ENCODE assay signal across 7 cellular contexts in genomic region chr10:8192301-8192700, GRCh38.
"Had no signal": no experiment of that assay in that cellular context is flagged by ENCODE, and none has a peak within 500 bp of the region (broad histone marks: within the 10 kb centered on the region; RNA-seq: fewer than 3 reads in every experiment).

No MANE protein-coding gene starts in this region.

- H3K9me3 Mint-ChIP-seq: GM23338 had no signal

- H3K9ac ChIP-seq: GM23248 had no signal

- H3K4me2 ChIP-seq: GM23338 had no signal

- H3K27ac Mint-ChIP-seq: GM23338, HFFc6 had no signal

- H3K36me3 ChIP-seq: HAP-1 had no signal

- H2AFZ ChIP-seq: GM23248, GM23338 had no signal

- H3K9me3 ChIP-seq: HAP-1 had no signal

- DNase-seq: GM23248, GOT3, H7, HCEC 1CT, HFFc6 had no signal

- H3K27ac ChIP-seq: GM23248 had no signal

- H3K4me3 Mint-ChIP-seq: GM23338, HFFc6 had no signal

- H3K4me3 ChIP-seq: GM23248, GM23338, HAP-1 had no signal

- H3K4me1 ChIP-seq: HAP-1 had no signal
